Comparison of ENCODE assay signal across 1 cellular context in the genomic region with DNA sequence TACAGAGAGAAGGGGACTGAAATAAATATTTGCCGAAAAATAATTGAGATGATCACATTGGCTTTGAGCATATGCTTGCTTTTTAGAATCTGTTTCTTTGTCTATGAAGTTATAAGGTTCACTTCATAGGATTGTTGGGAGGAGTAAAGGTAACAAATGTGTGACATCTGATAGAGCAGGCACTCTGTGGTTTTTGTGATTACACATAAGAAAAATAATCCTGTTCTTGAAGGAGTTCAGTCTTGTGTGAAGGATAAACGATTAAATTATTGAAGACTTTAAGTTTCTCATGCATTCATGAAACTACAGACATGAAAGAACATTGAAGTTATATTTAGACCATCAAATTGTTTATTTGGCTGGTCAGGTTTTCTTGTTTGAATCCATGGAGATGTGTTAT.
TF ChIP-seq lines count a peak whose summit lies in the region.

No MANE protein-coding gene starts in this region.

TF ChIP-seq in WTC11, 78 proteins besides CTCF, POLR2A, EP300 and RAD21 (continued from another document):
- TF ChIP-seq, protein P1, sequence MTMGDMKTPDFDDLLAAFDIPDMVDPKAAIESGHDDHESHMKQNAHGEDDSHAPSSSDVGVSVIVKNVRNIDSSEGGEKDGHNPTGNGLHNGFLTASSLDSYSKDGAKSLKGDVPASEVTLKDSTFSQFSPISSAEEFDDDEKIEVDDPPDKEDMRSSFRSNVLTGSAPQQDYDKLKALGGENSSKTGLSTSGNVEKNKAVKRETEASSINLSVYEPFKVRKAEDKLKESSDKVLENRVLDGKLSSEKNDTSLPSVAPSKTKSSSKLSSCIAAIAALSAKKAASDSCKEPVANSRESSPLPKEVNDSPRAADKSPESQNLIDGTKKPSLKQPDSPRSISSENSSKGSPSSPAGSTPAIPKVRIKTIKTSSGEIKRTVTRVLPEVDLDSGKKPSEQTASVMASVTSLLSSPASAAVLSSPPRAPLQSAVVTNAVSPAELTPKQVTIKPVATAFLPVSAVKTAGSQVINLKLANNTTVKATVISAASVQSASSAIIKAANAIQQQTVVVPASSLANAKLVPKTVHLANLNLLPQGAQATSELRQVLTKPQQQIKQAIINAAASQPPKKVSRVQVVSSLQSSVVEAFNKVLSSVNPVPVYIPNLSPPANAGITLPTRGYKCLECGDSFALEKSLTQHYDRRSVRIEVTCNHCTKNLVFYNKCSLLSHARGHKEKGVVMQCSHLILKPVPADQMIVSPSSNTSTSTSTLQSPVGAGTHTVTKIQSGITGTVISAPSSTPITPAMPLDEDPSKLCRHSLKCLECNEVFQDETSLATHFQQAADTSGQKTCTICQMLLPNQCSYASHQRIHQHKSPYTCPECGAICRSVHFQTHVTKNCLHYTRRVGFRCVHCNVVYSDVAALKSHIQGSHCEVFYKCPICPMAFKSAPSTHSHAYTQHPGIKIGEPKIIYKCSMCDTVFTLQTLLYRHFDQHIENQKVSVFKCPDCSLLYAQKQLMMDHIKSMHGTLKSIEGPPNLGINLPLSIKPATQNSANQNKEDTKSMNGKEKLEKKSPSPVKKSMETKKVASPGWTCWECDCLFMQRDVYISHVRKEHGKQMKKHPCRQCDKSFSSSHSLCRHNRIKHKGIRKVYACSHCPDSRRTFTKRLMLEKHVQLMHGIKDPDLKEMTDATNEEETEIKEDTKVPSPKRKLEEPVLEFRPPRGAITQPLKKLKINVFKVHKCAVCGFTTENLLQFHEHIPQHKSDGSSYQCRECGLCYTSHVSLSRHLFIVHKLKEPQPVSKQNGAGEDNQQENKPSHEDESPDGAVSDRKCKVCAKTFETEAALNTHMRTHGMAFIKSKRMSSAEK (CRISPR knock-in tag; IDR thresholded peaks at IDR 0.05; ENCODE audit: borderline replicate concordance) = no peak
- TF ChIP-seq ZNF396 (CRISPR knock-in tag; IDR thresholded peaks at IDR 0.05; ENCODE audit: borderline replicate concordance) = no peak
- TF ChIP-seq JAZF1 (CRISPR knock-in tag; IDR thresholded peaks at IDR 0.05) = no peak
- no peak for TF ChIP-seq ELF4 (CRISPR knock-in tag; IDR thresholded peaks at IDR 0.05; ENCODE audit: low read depth)
- TF ChIP-seq NR1H2 (CRISPR knock-in tag; IDR thresholded peaks at IDR 0.05) = no peak
- no peak for TF ChIP-seq RORB (CRISPR knock-in tag; IDR thresholded peaks at IDR 0.05)
- no peak for TF ChIP-seq ESRRA (CRISPR knock-in tag; IDR thresholded peaks at IDR 0.05; ENCODE audit: borderline replicate concordance)
- no peak for TF ChIP-seq ETV6 (CRISPR knock-in tag; IDR thresholded peaks at IDR 0.05)
- TF ChIP-seq, protein P2, sequence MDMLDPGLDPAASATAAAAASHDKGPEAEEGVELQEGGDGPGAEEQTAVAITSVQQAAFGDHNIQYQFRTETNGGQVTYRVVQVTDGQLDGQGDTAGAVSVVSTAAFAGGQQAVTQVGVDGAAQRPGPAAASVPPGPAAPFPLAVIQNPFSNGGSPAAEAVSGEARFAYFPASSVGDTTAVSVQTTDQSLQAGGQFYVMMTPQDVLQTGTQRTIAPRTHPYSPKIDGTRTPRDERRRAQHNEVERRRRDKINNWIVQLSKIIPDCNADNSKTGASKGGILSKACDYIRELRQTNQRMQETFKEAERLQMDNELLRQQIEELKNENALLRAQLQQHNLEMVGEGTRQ (CRISPR knock-in tag; IDR thresholded peaks at IDR 0.05) = no peak
- TF ChIP-seq, protein P3, sequence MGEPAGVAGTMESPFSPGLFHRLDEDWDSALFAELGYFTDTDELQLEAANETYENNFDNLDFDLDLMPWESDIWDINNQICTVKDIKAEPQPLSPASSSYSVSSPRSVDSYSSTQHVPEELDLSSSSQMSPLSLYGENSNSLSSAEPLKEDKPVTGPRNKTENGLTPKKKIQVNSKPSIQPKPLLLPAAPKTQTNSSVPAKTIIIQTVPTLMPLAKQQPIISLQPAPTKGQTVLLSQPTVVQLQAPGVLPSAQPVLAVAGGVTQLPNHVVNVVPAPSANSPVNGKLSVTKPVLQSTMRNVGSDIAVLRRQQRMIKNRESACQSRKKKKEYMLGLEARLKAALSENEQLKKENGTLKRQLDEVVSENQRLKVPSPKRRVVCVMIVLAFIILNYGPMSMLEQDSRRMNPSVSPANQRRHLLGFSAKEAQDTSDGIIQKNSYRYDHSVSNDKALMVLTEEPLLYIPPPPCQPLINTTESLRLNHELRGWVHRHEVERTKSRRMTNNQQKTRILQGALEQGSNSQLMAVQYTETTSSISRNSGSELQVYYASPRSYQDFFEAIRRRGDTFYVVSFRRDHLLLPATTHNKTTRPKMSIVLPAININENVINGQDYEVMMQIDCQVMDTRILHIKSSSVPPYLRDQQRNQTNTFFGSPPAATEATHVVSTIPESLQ (CRISPR knock-in tag; IDR thresholded peaks at IDR 0.05) = no peak
- no peak for TF ChIP-seq MXD4 (CRISPR knock-in tag; IDR thresholded peaks at IDR 0.05; ENCODE audit: borderline replicate concordance)
- TF ChIP-seq, protein P4, sequence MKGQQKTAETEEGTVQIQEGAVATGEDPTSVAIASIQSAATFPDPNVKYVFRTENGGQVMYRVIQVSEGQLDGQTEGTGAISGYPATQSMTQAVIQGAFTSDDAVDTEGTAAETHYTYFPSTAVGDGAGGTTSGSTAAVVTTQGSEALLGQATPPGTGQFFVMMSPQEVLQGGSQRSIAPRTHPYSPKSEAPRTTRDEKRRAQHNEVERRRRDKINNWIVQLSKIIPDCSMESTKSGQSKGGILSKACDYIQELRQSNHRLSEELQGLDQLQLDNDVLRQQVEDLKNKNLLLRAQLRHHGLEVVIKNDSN (CRISPR knock-in tag; IDR thresholded peaks at IDR 0.05) = no peak
- TF ChIP-seq, protein P5, sequence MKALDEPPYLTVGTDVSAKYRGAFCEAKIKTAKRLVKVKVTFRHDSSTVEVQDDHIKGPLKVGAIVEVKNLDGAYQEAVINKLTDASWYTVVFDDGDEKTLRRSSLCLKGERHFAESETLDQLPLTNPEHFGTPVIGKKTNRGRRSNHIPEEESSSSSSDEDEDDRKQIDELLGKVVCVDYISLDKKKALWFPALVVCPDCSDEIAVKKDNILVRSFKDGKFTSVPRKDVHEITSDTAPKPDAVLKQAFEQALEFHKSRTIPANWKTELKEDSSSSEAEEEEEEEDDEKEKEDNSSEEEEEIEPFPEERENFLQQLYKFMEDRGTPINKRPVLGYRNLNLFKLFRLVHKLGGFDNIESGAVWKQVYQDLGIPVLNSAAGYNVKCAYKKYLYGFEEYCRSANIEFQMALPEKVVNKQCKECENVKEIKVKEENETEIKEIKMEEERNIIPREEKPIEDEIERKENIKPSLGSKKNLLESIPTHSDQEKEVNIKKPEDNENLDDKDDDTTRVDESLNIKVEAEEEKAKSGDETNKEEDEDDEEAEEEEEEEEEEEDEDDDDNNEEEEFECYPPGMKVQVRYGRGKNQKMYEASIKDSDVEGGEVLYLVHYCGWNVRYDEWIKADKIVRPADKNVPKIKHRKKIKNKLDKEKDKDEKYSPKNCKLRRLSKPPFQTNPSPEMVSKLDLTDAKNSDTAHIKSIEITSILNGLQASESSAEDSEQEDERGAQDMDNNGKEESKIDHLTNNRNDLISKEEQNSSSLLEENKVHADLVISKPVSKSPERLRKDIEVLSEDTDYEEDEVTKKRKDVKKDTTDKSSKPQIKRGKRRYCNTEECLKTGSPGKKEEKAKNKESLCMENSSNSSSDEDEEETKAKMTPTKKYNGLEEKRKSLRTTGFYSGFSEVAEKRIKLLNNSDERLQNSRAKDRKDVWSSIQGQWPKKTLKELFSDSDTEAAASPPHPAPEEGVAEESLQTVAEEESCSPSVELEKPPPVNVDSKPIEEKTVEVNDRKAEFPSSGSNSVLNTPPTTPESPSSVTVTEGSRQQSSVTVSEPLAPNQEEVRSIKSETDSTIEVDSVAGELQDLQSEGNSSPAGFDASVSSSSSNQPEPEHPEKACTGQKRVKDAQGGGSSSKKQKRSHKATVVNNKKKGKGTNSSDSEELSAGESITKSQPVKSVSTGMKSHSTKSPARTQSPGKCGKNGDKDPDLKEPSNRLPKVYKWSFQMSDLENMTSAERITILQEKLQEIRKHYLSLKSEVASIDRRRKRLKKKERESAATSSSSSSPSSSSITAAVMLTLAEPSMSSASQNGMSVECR (CRISPR knock-in tag; IDR thresholded peaks at IDR 0.05; ENCODE audit: borderline replicate concordance) = no peak
